16 cellular contexts compared by ENCODE assay signal in genomic region chr13:32955881-32956594, GRCh38.
DNase-seq lines count a peak whose midpoint lies in the region; ATAC-seq, FAIRE-seq and TF ChIP-seq lines count a peak whose summit lies in the region.
"Had no signal": no experiment of that assay in that cellular context is flagged by ENCODE, and none has a peak within 500 bp of the region (broad histone marks: within the 10 kb centered on the region; RNA-seq: fewer than 3 reads in every experiment).

No MANE protein-coding gene starts in this region.

- DNase-seq in DMS53 (lab: John Stamatoyannopoulos, UW): peak; percentile 39
- peak; percentile 89 for DNase-seq in RCC 7860 (ENCODE audit: low spot score)
- peak; percentile 54 for DNase-seq in kidney epithelial cell (ENCODE audit: low read depth)
- peak; percentile 4 for DNase-seq in osteocyte (ENCODE audit: extremely low spot score, unreplicated experiment)
- DNase-seq in NCI-H2081 treated with DMSO at 0.1 percent for 48 hours (lab: John Stamatoyannopoulos, UW): no peak
- DNase-seq in naive thymus-derived CD4-positive, alpha-beta T cell: no peak
- no peak for DNase-seq in GM19240 (ENCODE audit: insufficient read length, low spot score)
- DNase-seq in ureter (ENCODE audit: low spot score): no peak
- DNase-seq: DND-41, NCI-H1105, NCI-H510A, NCI-H774, PC-9 had no signal

- peak; percentile 95 for FAIRE-seq in RCC 7860 (lab: Jason Lieb, UNC)
- FAIRE-seq: H54, K562 had no signal

- no peaks in the 10 kb centered on the region for H3K9me3 ChIP-seq in naive thymus-derived CD4-positive, alpha-beta T cell (ENCODE audit: control insufficient read depth in 2 of 3, low read length in 3 of 3)

- no peak overlapping the region for H3K27ac ChIP-seq in naive thymus-derived CD4-positive, alpha-beta T cell (ENCODE audit: low read depth, low read length)
- H3K27ac ChIP-seq: C4-2B, PC-9 had no signal

- no peak overlapping the region for H3K4me3 ChIP-seq in kidney epithelial cell (ENCODE audit: low read depth, low read length)
- H3K4me3 ChIP-seq in naive thymus-derived CD4-positive, alpha-beta T cell (ENCODE audit: low read length): no peak overlapping the region
- H3K4me3 ChIP-seq: K562, PC-9 had no signal

- TF ChIP-seq CTCF in kidney epithelial cell (IDR thresholded peaks at IDR 0.05; ENCODE audit: insufficient read depth, low read length, poor library complexity, severe bottlenecking): no peak
- TF ChIP-seq CTCF in osteocyte (IDR thresholded peaks at IDR 0.05): no peak

- H3K27me3 ChIP-seq in kidney epithelial cell (ENCODE audit: control insufficient read depth, insufficient read depth, low read length): no peaks in the 10 kb centered on the region
- H3K27me3 ChIP-seq in naive thymus-derived CD4-positive, alpha-beta T cell (ENCODE audit: control insufficient read depth in 2 of 2, insufficient read depth in 2 of 2, low read length in 2 of 2): no peaks in the 10 kb centered on the region

- H3K27me3 Mint-ChIP-seq in osteocyte (ENCODE audit: unreplicated experiment): peaks cover 25% of the 10 kb centered on the region
- H3K27me3 Mint-ChIP-seq in naive thymus-derived CD4-positive, alpha-beta T cell: peaks cover 3 to 16% (median 8%) of the 10 kb centered on the region in 5 donors

- no peak for ATAC-seq in naive thymus-derived CD4-positive, alpha-beta T cell
- ATAC-seq: K562 had no signal

- H3K4me1 Mint-ChIP-seq in osteocyte (ENCODE audit: unreplicated experiment): no peaks in the 10 kb centered on the region
- H3K4me1 Mint-ChIP-seq in naive thymus-derived CD4-positive, alpha-beta T cell: no peaks in the 10 kb centered on the region

- POLR2A ChIA-PET in naive thymus-derived CD4-positive, alpha-beta T cell (lab: Charles Lee): no interaction called here

- no peaks in the 10 kb centered on the region for H3K9me3 Mint-ChIP-seq in osteocyte (ENCODE audit: unreplicated experiment)
- H3K9me3 Mint-ChIP-seq in naive thymus-derived CD4-positive, alpha-beta T cell: peaks cover 0 to 1% (median 0%) of the 10 kb centered on the region in 11 donors

- intact Hi-C loops in naive thymus-derived CD4-positive, alpha-beta T cell (cut with micrococcal nuclease): no loop called here

- H3K4me1 ChIP-seq in naive thymus-derived CD4-positive, alpha-beta T cell (ENCODE audit: control insufficient read depth in 2 of 2, insufficient read depth in 2 of 2, low read length in 2 of 2): no peaks in the 10 kb centered on the region

- H3K36me3 ChIP-seq in kidney epithelial cell (ENCODE audit: control insufficient read depth, insufficient read depth, low read length): no peaks in the 10 kb centered on the region
- H3K36me3 ChIP-seq in naive thymus-derived CD4-positive, alpha-beta T cell (ENCODE audit: control insufficient read depth in 2 of 3, insufficient read depth in 3 of 3, low read length in 3 of 3): no peaks in the 10 kb centered on the region

- CTCF ChIA-PET in naive thymus-derived CD4-positive, alpha-beta T cell (lab: Charles Lee): no interaction called here

- no peak overlapping the region for H3K4me3 Mint-ChIP-seq in osteocyte (ENCODE audit: unreplicated experiment)
- no peak overlapping the region for H3K4me3 Mint-ChIP-seq in naive thymus-derived CD4-positive, alpha-beta T cell

- H3K27ac Mint-ChIP-seq in osteocyte (ENCODE audit: unreplicated experiment): no peak overlapping the region
- no peak overlapping the region for H3K27ac Mint-ChIP-seq in naive thymus-derived CD4-positive, alpha-beta T cell

- H3K36me3 Mint-ChIP-seq in osteocyte (ENCODE audit: unreplicated experiment): no peaks in the 10 kb centered on the region
- H3K36me3 Mint-ChIP-seq in naive thymus-derived CD4-positive, alpha-beta T cell: no peaks in the 10 kb centered on the region

Comparison
In these comparisons a context has a peak if more than half of its experiments do, and no peak if none do; other contexts are left out.
1. DNase-seq: peak in DMS53 (single experiment), RCC 7860 (single experiment), kidney epithelial cell (single experiment) and osteocyte (single experiment); none in NCI-H2081 treated with DMSO at 0.1 percent for 48 hours (single experiment), naive thymus-derived CD4-positive, alpha-beta T cell (0 of 9), GM19240 (single experiment) and ureter (single experiment).